18 cellular contexts compared by ENCODE assay signal in genomic region chr6:5045417-5045816, GRCh38. TPM values are rescaled to one million over a fixed set of nuclear protein-coding genes. Genes with fewer than 3 reads are reported as not detected.
DNase-seq lines count a peak whose midpoint lies in the region; ATAC-seq, FAIRE-seq and TF ChIP-seq lines count a peak whose summit lies in the region.
"Had no signal": no experiment of that assay in that cellular context is flagged by ENCODE, and none has a peak within 500 bp of the region (broad histone marks: within the 10 kb centered on the region; RNA-seq: fewer than 3 reads in every experiment).

No MANE protein-coding gene starts in this region.

- peak; percentile 33 for DNase-seq in fibroblast of villous mesenchyme (ENCODE audit: low read depth)
- no peak for DNase-seq in sigmoid colon
- no peak for DNase-seq in activated naive CD4-positive, alpha-beta T cell (lab: John Stamatoyannopoulos, UW)
- DNase-seq in urothelium cell line (ENCODE audit: low spot score) = no peak
- no peak for DNase-seq in neuronal stem cell (ENCODE audit: low spot score)
- DNase-seq: CD8-positive, alpha-beta T cell; COR-L47; DMS153; DND-41; GDM1 had no signal

- no peak for TF ChIP-seq POLR2A in sigmoid colon (IDR thresholded peaks at IDR 0.05)

- no peak overlapping the region for H3K4ac ChIP-seq in neuronal stem cell (ENCODE audit: low read length)

- H2BK120ac ChIP-seq in neuronal stem cell (ENCODE audit: low read depth, low read length) = no peak overlapping the region

- H2BK12ac ChIP-seq in neuronal stem cell (ENCODE audit: low read length) = no peak overlapping the region

- H2AFZ ChIP-seq in neuronal stem cell (ENCODE audit: low read length) = no peak overlapping the region

- 77 to 88% methylated on average over 8 of the region's 8 CpGs for WGBS in sigmoid colon, 2 donors
- no CpG with 5 or more reads among the region's 8 CpGs for WGBS in neuronal stem cell (ENCODE audit: extremely low coverage in 2 of 2, insufficient read length in 2 of 2, insufficient replicate concordance in 1 of 2), 2 donors

- FAIRE-seq in urothelium cell line (lab: Jason Lieb, UNC) = no peak
- FAIRE-seq: A549, D721Med, GM12892, GM19239, H1 had no signal

- intact Hi-C loops in sigmoid colon (cut with DNase I) = no loop called here

- ATAC-seq in GM19463 (IDR thresholded peaks at IDR 0.05; ENCODE audit: unreplicated experiment) = no peak
- ATAC-seq: A549; CD8-positive, alpha-beta T cell; HCT116 had no signal

- no peak overlapping the region for H3K18ac ChIP-seq in neuronal stem cell (ENCODE audit: low read length)

- H3K4me2 ChIP-seq in neuronal stem cell (ENCODE audit: insufficient read depth, low read length, poor library complexity, severe bottlenecking) = no peak overlapping the region
- H3K4me2 ChIP-seq: A549 had no signal

- H3K36me3 ChIP-seq in sigmoid colon = peaks cover 0 to 4% (median 0%) of the 10 kb centered on the region in 4 donors
- no peaks in the 10 kb centered on the region for H3K36me3 ChIP-seq in neuronal stem cell (replicated peaks in 1 of 2; ENCODE audit: control insufficient read depth in 2 of 2, insufficient read depth in 2 of 2, low read length in 2 of 2)

- H3K14ac ChIP-seq in neuronal stem cell (ENCODE audit: low read length) = no peak overlapping the region

- H3K27me3 ChIP-seq in sigmoid colon = no peaks in the 10 kb centered on the region
- H3K27me3 ChIP-seq in neuronal stem cell (ENCODE audit: control insufficient read depth in 3 of 3, insufficient read depth in 3 of 3, low read depth in 1 of 3, low read length in 3 of 3) = no peaks in the 10 kb centered on the region

- H4K8ac ChIP-seq in neuronal stem cell (ENCODE audit: low read depth, low read length) = no peak overlapping the region

- H3K4me3 ChIP-seq in WI38 (ENCODE audit: low read depth, low read length) (peak overlapping the region; percentile 22; the same call in 1 of the 2 replicates), fibroblast of villous mesenchyme (ENCODE audit: low read depth, low read length) (peak overlapping the region; percentile 6), sigmoid colon (peak overlapping the region in 3 of 4 donors; percentile 5 to 24 (median 11)), neuronal stem cell (ENCODE audit: low read length in 2 of 2) (no peak overlapping the region)
- H3K4me3 ChIP-seq: A549 had no signal

- no peak overlapping the region for H3K9ac ChIP-seq in neuronal stem cell (ENCODE audit: low read depth, low read length, poor library complexity)

- H4K91ac ChIP-seq in neuronal stem cell (ENCODE audit: low read depth, low read length, poor library complexity) = no peak overlapping the region

- H3K9me3 ChIP-seq in sigmoid colon = no peaks in the 10 kb centered on the region
- peaks cover 4 to 6% of the 10 kb centered on the region in 2 donors for H3K9me3 ChIP-seq in neuronal stem cell (replicated peaks in 1 of 2; ENCODE audit: control insufficient read depth in 2 of 2, insufficient read depth in 1 of 2, low read depth in 1 of 2, low read length in 2 of 2)

- no peak overlapping the region for H2BK15ac ChIP-seq in neuronal stem cell (ENCODE audit: low read length)

- TF ChIP-seq EP300 in sigmoid colon (IDR thresholded peaks at IDR 0.05) = no peak

- TF ChIP-seq CTCF in WI38 (IDR thresholded peaks at IDR 0.05; ENCODE audit: low read depth, low read length) (no peak), fibroblast of villous mesenchyme (IDR thresholded peaks at IDR 0.05; ENCODE audit: insufficient read depth, low read depth, low read length) (no peak), sigmoid colon (IDR thresholded peaks at IDR 0.05) (no peak)

- H2BK5ac ChIP-seq in neuronal stem cell (ENCODE audit: low read length) = no peak overlapping the region

- H3K4me1 ChIP-seq in sigmoid colon (peaks cover 0 to 10% (median 1%) of the 10 kb centered on the region in 4 donors), neuronal stem cell (ENCODE audit: control insufficient read depth in 2 of 2, insufficient read depth in 1 of 2, low read depth in 1 of 2, low read length in 2 of 2) (no peaks in the 10 kb centered on the region)
- H3K4me1 ChIP-seq: A549 had no signal

- H3K27ac ChIP-seq in sigmoid colon (no peak overlapping the region), neuronal stem cell (replicated peaks; ENCODE audit: low read length) (no peak overlapping the region)
- H3K27ac ChIP-seq: A549 had no signal

- no peaks in the 10 kb centered on the region for H3K79me1 ChIP-seq in neuronal stem cell (ENCODE audit: low read depth, low read length)

- H3K23ac ChIP-seq in neuronal stem cell (ENCODE audit: low read depth, low read length, poor library complexity) = no peak overlapping the region

- no peak overlapping the region for H2AK5ac ChIP-seq in neuronal stem cell (ENCODE audit: low read depth, low read length)

RNA-seq across cellular contexts. Expression of gene PPP1R3G, which starts 39.7 kb away (rescaled TPM):
- total RNA-seq in fibroblast of villous mesenchyme (1.3 and 2.6 TPM in 2 replicates), sigmoid colon (1 to 10 TPM; 1.8 to 3.0 (median 2.2) TPM)
- under 1 TPM; under 0.01 to 0.63 (median 0.23) TPM for polyA plus RNA-seq in sigmoid colon
- polyA plus RNA-seq in neuronal stem cell (2013, experiment 1 of 2) = 0.01 TPM
- 0.04 TPM for polyA plus RNA-seq in neuronal stem cell (2013, experiment 2 of 2)
- total RNA-seq: CD8-positive, alpha-beta T cell had no signal

RNA-seq across cellular contexts. Expression of gene RPP40, which starts 41.6 kb away (rescaled TPM):
- total RNA-seq in fibroblast of villous mesenchyme (7.7 and 11.2 TPM in 2 replicates), sigmoid colon (1 to 10 TPM; 4.2 to 9.7 (median 7.2) TPM)
- polyA plus RNA-seq in sigmoid colon = 1 to 10 TPM; 6.0 to 7.9 (median 6.5) TPM
- polyA plus RNA-seq in neuronal stem cell (2013, experiment 1 of 2) = 8.5 TPM
- polyA plus RNA-seq in neuronal stem cell (2013, experiment 2 of 2) = 9.8 TPM

Comparison
In these comparisons a context has a peak if more than half of its experiments do, and no peak if none do; other contexts are left out.
1. H3K4me3 ChIP-seq: peak in WI38 (single experiment), fibroblast of villous mesenchyme (single experiment) and sigmoid colon (3 of 4); none in neuronal stem cell (0 of 2).